ENCODE assay signal across 8 cellular contexts in the genomic region with DNA sequence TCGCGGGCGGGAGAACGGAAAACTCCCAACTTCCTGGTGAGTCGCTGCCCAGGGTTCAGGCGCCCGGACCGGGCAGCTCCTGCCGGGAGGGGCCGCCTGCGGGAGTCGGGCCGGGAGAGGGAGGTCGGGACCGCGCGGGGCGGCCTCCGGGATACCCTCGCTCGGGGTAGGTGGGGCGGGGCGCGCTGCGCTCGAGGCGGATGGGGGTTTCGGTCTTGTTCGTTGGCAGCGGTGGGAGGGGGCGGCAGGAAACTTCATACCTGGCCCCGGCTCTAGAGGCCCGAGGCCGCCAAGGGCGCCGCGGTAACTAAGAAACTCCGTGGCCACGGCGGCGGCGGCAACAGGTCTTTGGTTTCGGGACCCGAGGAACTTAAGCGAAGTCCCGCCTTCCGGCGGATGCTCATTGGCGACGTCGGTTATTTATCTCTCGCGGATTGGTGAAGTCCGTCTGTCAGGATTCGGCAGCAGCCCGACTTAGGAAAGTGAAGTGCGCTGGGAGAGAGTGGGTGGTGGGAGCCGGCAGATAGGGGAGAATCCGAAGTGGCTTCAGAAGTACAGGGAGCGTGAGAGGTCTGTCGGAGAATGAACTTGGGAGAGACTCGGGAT. TPM values are rescaled to one million over a fixed set of nuclear protein-coding genes. Genes with fewer than 3 reads are reported as not detected.
A peak's percentile ranks its signal among the peaks of the same experiment; 100 is the strongest.
DNase-seq lines count a peak whose midpoint lies in the region; ATAC-seq and TF ChIP-seq lines count a peak whose summit lies in the region.

No MANE protein-coding gene starts in this region.

- H3K9me3 Mint-ChIP-seq in activated T-cell treated with anti-CD3 and anti-CD28 coated beads, Interleukin-2, amount 50 U/mL, for 72 hours, result no peaks in the 10 kb centered on the region

- intact Hi-C loops in Panc1 (cut with micrococcal nuclease; ENCODE audit: unreplicated experiment), result loop anchor here (10.0 kb wide), 2 partner anchors 307 to 543 kb away; no protein-coding TSS in a partner anchor
- intact Hi-C loops in esophagus muscularis mucosa (cut with DNase I), result loop anchor here (5.0 to 10.0 kb wide), 3 partner anchors 135 to 960 kb away; partner anchors contain the start of gene C1orf53

- 3% methylated on average over 15 of the region's 62 CpGs for WGBS in esophagus muscularis mucosa

- H3K4me1 ChIP-seq in Panc1 (ENCODE audit: control insufficient read depth, insufficient read depth, low read length) (peaks cover 33% of the 10 kb centered on the region), esophagus muscularis mucosa (peaks cover 33 to 53% (median 38%) of the 10 kb centered on the region in 4 donors), muscle layer of duodenum (ENCODE audit: control insufficient read depth in 1 of 2, insufficient read depth in 2 of 2, low read length in 2 of 2) (peaks cover 0 to 26% of the 10 kb centered on the region in 2 donors)

- peak overlapping the region; percentile 94 to 100 for H3K4me3 Mint-ChIP-seq in activated T-cell treated with anti-CD3 and anti-CD28 coated beads, Interleukin-2, amount 50 U/mL, for 72 hours

- TF ChIP-seq POLR2A in esophagus muscularis mucosa (IDR thresholded peaks at IDR 0.05; ENCODE audit: low read depth), result no peak

- in situ Hi-C loops in KBM-7 (cut with MboI; ENCODE audit: low pct_unique_long_range_greater_than_20kb, low sequenced_read_pairs) (no loop called here), Panc1 (cut with HindIII; ENCODE audit: low pct_unique_long_range_greater_than_20kb, low sequenced_read_pairs) (no loop called here)

- H3K27me3 Mint-ChIP-seq in activated T-cell treated with anti-CD3 and anti-CD28 coated beads, Interleukin-2, amount 50 U/mL, for 72 hours (ENCODE audit: low read depth), result no peaks in the 10 kb centered on the region

- CTCF ChIA-PET in Panc1 (lab: Charles Lee), result no interaction called here

- BruUV-seq in Panc1 (replicated peaks; lab: Mats Ljungman, UMichigan), result no TSS peak

- H3K27ac Mint-ChIP-seq in activated T-cell treated with anti-CD3 and anti-CD28 coated beads, Interleukin-2, amount 50 U/mL, for 72 hours, result peak overlapping the region; percentile 96

- H3K27me3 ChIP-seq in Panc1 (ENCODE audit: control insufficient read depth, insufficient read depth, low read length) (no peaks in the 10 kb centered on the region), esophagus muscularis mucosa (no peaks in the 10 kb centered on the region), muscle layer of duodenum (ENCODE audit: low read depth, low read length) (no peaks in the 10 kb centered on the region)

- peaks cover 38% of the 10 kb centered on the region for H3K4me1 Mint-ChIP-seq in activated T-cell treated with anti-CD3 and anti-CD28 coated beads, Interleukin-2, amount 50 U/mL, for 72 hours (ENCODE audit: low read depth)

- no peak for TF ChIP-seq CTCF in Panc1 (IDR thresholded peaks at IDR 0.05)
- TF ChIP-seq CTCF in esophagus muscularis mucosa (IDR thresholded peaks at IDR 0.05), result no peak

- peaks cover 3 to 4% of the 10 kb centered on the region in 2 donors for H3K36me3 Mint-ChIP-seq in activated T-cell treated with anti-CD3 and anti-CD28 coated beads, Interleukin-2, amount 50 U/mL, for 72 hours (ENCODE audit: insufficient read depth in 2 of 2)

- H3K4me3 ChIP-seq in Panc1 (ENCODE audit: low read depth in 2 of 2, low read length in 2 of 2), result peak overlapping the region; percentile 87 to 88
- H3K4me3 ChIP-seq in esophagus muscularis mucosa, result peak overlapping the region; percentile 80 to 95 (median 91)
- H3K4me3 ChIP-seq in muscle layer of duodenum (ENCODE audit: low read depth in 1 of 2, low read length in 2 of 2), result peak overlapping the region; percentile 80 to 92

- peak; percentile 88 for DNase-seq in DMS153 treated with DMSO at 0.1 percent for 48 hours (lab: John Stamatoyannopoulos, UW; ENCODE audit: unreplicated experiment)
- peak; percentile 86 for DNase-seq in KBM-7
- DNase-seq in Panc1 (ENCODE audit: low read depth, low spot score), result peak; percentile 70
- peak; percentile 83 to 88 for DNase-seq in activated T-cell treated with anti-CD3 and anti-CD28 coated beads, Interleukin-2, amount 50 U/mL, for 72 hours
- DNase-seq in esophagus muscularis mucosa (ENCODE audit: extremely low spot score), result peak; percentile 95
- DNase-seq in stimulated activated CD8-positive, alpha-beta memory T cell treated with anti-CD3 and anti-CD28 coated beads, Interleukin-7, amount 100 ng/mL, for 24 hours (ENCODE audit: low read depth), result peak; percentile 65

- ATAC-seq in GM21723 (IDR thresholded peaks at IDR 0.05; ENCODE audit: unreplicated experiment) (peak; percentile 51), Panc1 (peak; percentile 80)
- ATAC-seq in activated T-cell treated with anti-CD3 and anti-CD28 coated beads, Interleukin-2, amount 50 U/mL, for 72 hours (replicated peaks in 1 of 2), result peak; percentile 52 to 55

- H3K27ac ChIP-seq in Panc1 (ENCODE audit: low read length) (peak overlapping the region; percentile 99), esophagus muscularis mucosa (replicated peaks in 1 of 4) (peak overlapping the region; percentile 97 to 98 (median 98)), muscle layer of duodenum (ENCODE audit: low read length) (peak overlapping the region; percentile 95)

- H3K9me3 ChIP-seq in Panc1 (ENCODE audit: control insufficient read depth, insufficient read depth, low read depth, low read length), result no peaks in the 10 kb centered on the region
- H3K9me3 ChIP-seq in esophagus muscularis mucosa, result no peaks in the 10 kb centered on the region
- no peaks in the 10 kb centered on the region for H3K9me3 ChIP-seq in muscle layer of duodenum (ENCODE audit: control insufficient read depth in 1 of 2, low read length in 2 of 2)

- POLR2A ChIA-PET in Panc1 (lab: Charles Lee), result no interaction called here

- no peaks in the 10 kb centered on the region for H3K36me3 ChIP-seq in Panc1 (ENCODE audit: control insufficient read depth, insufficient read depth, low read length)
- H3K36me3 ChIP-seq in esophagus muscularis mucosa, result no peaks in the 10 kb centered on the region
- H3K36me3 ChIP-seq in muscle layer of duodenum (ENCODE audit: control insufficient read depth in 1 of 2, insufficient read depth in 2 of 2, low read length in 2 of 2), result peaks cover 0 to 5% of the 10 kb centered on the region in 2 donors

- TF ChIP-seq EP300 in esophagus muscularis mucosa (IDR thresholded peaks at IDR 0.05), result no peak

RNA-seq across cellular contexts. Expression of gene NEK7, which starts 0.5 kb away (rescaled TPM):
- total RNA-seq in Panc1 (2021; ENCODE audit: unreplicated experiment) (53.0 TPM), esophagus muscularis mucosa (100 to 1,000 TPM; 110 to 196 (median 158) TPM)
- polyA plus RNA-seq in Panc1 (2012; ENCODE audit: insufficient read length), result 19.3 TPM
- 10 to 100 TPM; 55.9 to 64.9 TPM for total RNA-seq in activated T-cell treated with anti-CD3 and anti-CD28 coated beads, Interleukin-2, amount 50 U/mL, for 72 hours

Comparison
In these comparisons a context has a peak if more than half of its experiments do, and no peak if none do; other contexts are left out.
1. Peak in every context shown above with its lines: DNase-seq, ATAC-seq, H3K4me3 ChIP-seq and H3K27ac ChIP-seq.